ENCODE assay signal across 21 cellular contexts in genomic region chr4:22345678-22346077, GRCh38.
"Had no signal": no experiment of that assay in that cellular context is flagged by ENCODE, and none has a peak within 500 bp of the region (broad histone marks: within the 10 kb centered on the region; RNA-seq: fewer than 3 reads in every experiment).

No MANE protein-coding gene starts in this region.

- H3K4me1 ChIP-seq: colonic mucosa, foreskin keratinocyte, left lung, sigmoid colon, tibial artery had no signal

- H3K27me3 Mint-ChIP-seq: activated naive CD4-positive, alpha-beta T cell treated with anti-CD3 and anti-CD28 coated beads, Interleukin-2, amount 10 ng/mL, durations not matched to agents 7 days and 5 days; activated naive CD8-positive, alpha-beta T cell treated with anti-CD3 and anti-CD28 coated beads, Interleukin-2, amount 50 U/mL, for 24 hours; brain; memory B cell; naive thymus-derived CD8-positive, alpha-beta T cell; stimulated activated naive B cell treated with anti-CD40 and anti-IgM and Interleukin-4, amounts not matched to agents 10 μg/mL and 1 μg/mL and 100 μg/mL, for 72 hours had no signal

- ATAC-seq: activated naive CD8-positive, alpha-beta T cell treated with anti-CD3 and anti-CD28 coated beads, Interleukin-2, amount 50 U/mL, for 24 hours; foreskin keratinocyte; left lung; naive thymus-derived CD8-positive, alpha-beta T cell; stimulated activated naive B cell treated with anti-CD40 and anti-IgM and Interleukin-4, amounts not matched to agents 10 μg/mL and 1 μg/mL and 100 μg/mL, for 72 hours had no signal

- DNase-seq: activated CD4-positive, CD25-positive, alpha-beta regulatory T cell; activated CD8-positive, alpha-beta memory T cell treated with anti-CD3 and anti-CD28 coated beads for 24 hours; activated CD8-positive, alpha-beta memory T cell treated with anti-CD3 and anti-CD28 coated beads, Interleukin-2, amount 50 U/mL, for 48 hours; activated effector memory CD4-positive, alpha-beta T cell treated with Interleukin-2 at 50 U/mL for 16 hours; activated naive CD4-positive, alpha-beta T cell treated with anti-CD3 and anti-CD28 coated beads, Interleukin-2, amount 10 ng/mL, durations not matched to agents 7 days and 5 days; activated naive CD8-positive, alpha-beta T cell treated with anti-CD3 and anti-CD28 coated beads, Interleukin-2, amount 50 U/mL, for 24 hours; activated T-cell treated with anti-CD3 and anti-CD28 coated beads, Interleukin-2, amount 50 U/mL, for 48 hours; central memory CD4-positive, alpha-beta T cell; colonic mucosa; endodermal cell; foreskin keratinocyte; left lung; naive thymus-derived CD8-positive, alpha-beta T cell; ovary; sigmoid colon; stimulated activated naive B cell treated with anti-CD40 and anti-IgM and Interleukin-4, amounts not matched to agents 10 μg/mL and 1 μg/mL and 100 μg/mL, for 72 hours; T-helper 1 cell; T-helper 9 cell; tibial artery had no signal

- H3K27ac ChIP-seq: colonic mucosa, foreskin keratinocyte, left lung, ovary, sigmoid colon, tibial artery had no signal

- H3K27me3 ChIP-seq: colonic mucosa, foreskin keratinocyte, left lung, ovary, sigmoid colon, tibial artery had no signal

- H3K4me1 Mint-ChIP-seq: activated naive CD4-positive, alpha-beta T cell treated with anti-CD3 and anti-CD28 coated beads, Interleukin-2, amount 10 ng/mL, durations not matched to agents 7 days and 5 days; activated naive CD8-positive, alpha-beta T cell treated with anti-CD3 and anti-CD28 coated beads, Interleukin-2, amount 50 U/mL, for 24 hours; memory B cell; naive thymus-derived CD8-positive, alpha-beta T cell; stimulated activated naive B cell treated with anti-CD40 and anti-IgM and Interleukin-4, amounts not matched to agents 10 μg/mL and 1 μg/mL and 100 μg/mL, for 72 hours had no signal

- H3K4me3 Mint-ChIP-seq: activated naive CD4-positive, alpha-beta T cell treated with anti-CD3 and anti-CD28 coated beads, Interleukin-2, amount 10 ng/mL, durations not matched to agents 7 days and 5 days; activated naive CD8-positive, alpha-beta T cell treated with anti-CD3 and anti-CD28 coated beads, Interleukin-2, amount 50 U/mL, for 24 hours; brain; endodermal cell; memory B cell; naive thymus-derived CD8-positive, alpha-beta T cell; stimulated activated naive B cell treated with anti-CD40 and anti-IgM and Interleukin-4, amounts not matched to agents 10 μg/mL and 1 μg/mL and 100 μg/mL, for 72 hours had no signal

- H3K27ac Mint-ChIP-seq: activated naive CD4-positive, alpha-beta T cell treated with anti-CD3 and anti-CD28 coated beads, Interleukin-2, amount 10 ng/mL, durations not matched to agents 7 days and 5 days; activated naive CD8-positive, alpha-beta T cell treated with anti-CD3 and anti-CD28 coated beads, Interleukin-2, amount 50 U/mL, for 24 hours; endodermal cell; memory B cell; naive thymus-derived CD8-positive, alpha-beta T cell; stimulated activated naive B cell treated with anti-CD40 and anti-IgM and Interleukin-4, amounts not matched to agents 10 μg/mL and 1 μg/mL and 100 μg/mL, for 72 hours had no signal

- H3K36me3 ChIP-seq: colonic mucosa, left lung, ovary, sigmoid colon, tibial artery had no signal

- H3K9me3 Mint-ChIP-seq: activated naive CD4-positive, alpha-beta T cell treated with anti-CD3 and anti-CD28 coated beads, Interleukin-2, amount 10 ng/mL, durations not matched to agents 7 days and 5 days; activated naive CD8-positive, alpha-beta T cell treated with anti-CD3 and anti-CD28 coated beads, Interleukin-2, amount 50 U/mL, for 24 hours had no signal

- H3K4me3 ChIP-seq: colonic mucosa, left lung, ovary, sigmoid colon, tibial artery had no signal

- H3K9me3 ChIP-seq: colonic mucosa, left lung, ovary, sigmoid colon, tibial artery had no signal

- H3K36me3 Mint-ChIP-seq: activated naive CD4-positive, alpha-beta T cell treated with anti-CD3 and anti-CD28 coated beads, Interleukin-2, amount 10 ng/mL, durations not matched to agents 7 days and 5 days; brain; memory B cell; naive thymus-derived CD8-positive, alpha-beta T cell; stimulated activated naive B cell treated with anti-CD40 and anti-IgM and Interleukin-4, amounts not matched to agents 10 μg/mL and 1 μg/mL and 100 μg/mL, for 72 hours had no signal
